In genomic region chr4:76212301-76212700, GRCh38 we compare ENCODE assay signal across 10 cellular contexts. TPM values are rescaled to one million over a fixed set of nuclear protein-coding genes. Genes with fewer than 3 reads are reported as not detected.
DNase-seq lines count a peak whose midpoint lies in the region; FAIRE-seq and TF ChIP-seq lines count a peak whose summit lies in the region.
"Had no signal": no experiment of that assay in that cellular context is flagged by ENCODE, and none has a peak within 500 bp of the region (broad histone marks: within the 10 kb centered on the region; RNA-seq: fewer than 3 reads in every experiment).

No MANE protein-coding gene starts in this region.

- BruUV-seq in A673 (replicated peaks; lab: Mats Ljungman, UMichigan): no TSS peak

- no peaks in the 10 kb centered on the region for H4K20me1 ChIP-seq in Karpas-422 (ENCODE audit: insufficient read depth, low read depth, low read length)

- H3K4me1 ChIP-seq in A673 (ENCODE audit: insufficient read depth, low read length, poor library complexity, severe bottlenecking) (peaks cover 28% of the 10 kb centered on the region), HUES6 (ENCODE audit: control insufficient read depth, insufficient read depth, low read length) (peaks cover 30% of the 10 kb centered on the region), Karpas-422 (ENCODE audit: low read length) (peaks cover 20% of the 10 kb centered on the region)

- no peaks in the 10 kb centered on the region for H3K36me3 ChIP-seq in A673 (ENCODE audit: insufficient read depth, low read length, poor library complexity, severe bottlenecking)
- H3K36me3 ChIP-seq in HUES6 (ENCODE audit: control insufficient read depth, insufficient read depth, low read length): no peaks in the 10 kb centered on the region
- H3K36me3 ChIP-seq in Karpas-422 (ENCODE audit: insufficient read depth, low read length): no peaks in the 10 kb centered on the region

- DNase-seq in A673 (ENCODE audit: low spot score): no peak
- no peak for DNase-seq in choroid plexus epithelial cell (ENCODE audit: low read depth)
- DNase-seq in myocyte (ENCODE audit: low read depth): peak; percentile 24
- no peak for DNase-seq in Karpas-422
- DNase-seq in GM19239 (ENCODE audit: insufficient read length, low spot score): no peak
- no peak for DNase-seq in D341Med (ENCODE audit: low spot score)
- DNase-seq in NCI-H2171 treated with DMSO at 0.1 percent for 48 hours (lab: John Stamatoyannopoulos, UW): no peak
- DNase-seq: NCI-H2081 had no signal

- CTCF ChIA-PET in A673 (lab: Charles Lee): no interaction called here

- H3K4me3 ChIP-seq in A673 (ENCODE audit: low read depth, low read length, poor library complexity, severe bottlenecking) (peak overlapping the region; percentile 61), HUES6 (ENCODE audit: low read depth, low read length) (peak overlapping the region; percentile 89), choroid plexus epithelial cell (ENCODE audit: low read depth, low read length) (peak overlapping the region; percentile 93), Karpas-422 (ENCODE audit: low read length) (no peak overlapping the region)

- H3K9me2 ChIP-seq in Karpas-422 (replicated peaks; ENCODE audit: insufficient read depth, low read length): no peaks in the 10 kb centered on the region

- POLR2A ChIA-PET in A673 (lab: Charles Lee; ENCODE audit: low non-redundant PET): no interaction called here

- intact Hi-C loops in A673 (cut with micrococcal nuclease; ENCODE audit: unreplicated experiment): no loop called here

- H3K27me3 ChIP-seq in A673 (replicated peaks; ENCODE audit: insufficient read depth, low read depth, low read length, poor library complexity): no peaks in the 10 kb centered on the region
- H3K27me3 ChIP-seq in HUES6 (ENCODE audit: control insufficient read depth, insufficient read depth, low read length): no peaks in the 10 kb centered on the region
- H3K27me3 ChIP-seq in Karpas-422 (ENCODE audit: low read length): no peaks in the 10 kb centered on the region

- no peak overlapping the region for H3K27ac ChIP-seq in A673 (ENCODE audit: low read depth, low read length, poor library complexity, severe bottlenecking)
- H3K27ac ChIP-seq in HUES6 (ENCODE audit: low read depth, low read length): no peak overlapping the region
- no peak overlapping the region for H3K27ac ChIP-seq in Karpas-422 (ENCODE audit: low read length)

- no peak overlapping the region for H3K4me2 ChIP-seq in Karpas-422 (ENCODE audit: low read depth, low read length, poor library complexity, severe bottlenecking)

- H2AFZ ChIP-seq in Karpas-422 (ENCODE audit: low read length): no peak overlapping the region

- no peak for TF ChIP-seq CTCF in A673 (conservative IDR thresholded peaks at IDR 0.05; ENCODE audit: low read depth, low read length)
- no peak for TF ChIP-seq CTCF in choroid plexus epithelial cell (conservative IDR thresholded peaks at IDR 0.05; ENCODE audit: low read depth, low read length)

- no peak overlapping the region for H3K9ac ChIP-seq in HUES6 (ENCODE audit: low read length)
- no peak overlapping the region for H3K9ac ChIP-seq in Karpas-422 (ENCODE audit: low read length)

- H3K79me2 ChIP-seq in Karpas-422 (ENCODE audit: low read length): no peaks in the 10 kb centered on the region

- H3K9me3 ChIP-seq in A673 (ENCODE audit: low read depth, low read length, poor library complexity, severe bottlenecking): no peaks in the 10 kb centered on the region
- no peaks in the 10 kb centered on the region for H3K9me3 ChIP-seq in HUES6 (ENCODE audit: control insufficient read depth, insufficient read depth, low read depth, low read length)
- no peaks in the 10 kb centered on the region for H3K9me3 ChIP-seq in Karpas-422 (ENCODE audit: low read length)

- no peak for FAIRE-seq in GM19239 (lab: Jason Lieb, UNC)
- FAIRE-seq: GM18507 had no signal

RNA-seq across cellular contexts. Expression of gene SCARB2, which starts 1.3 kb away (rescaled TPM):
- 27.0 and 27.9 TPM in 2 replicates for total RNA-seq in A673 (2021)
- 208 and 216 TPM in 2 replicates for total RNA-seq in myocyte
- polyA plus RNA-seq in myocyte (2012): 140 TPM
- total RNA-seq in Karpas-422 (2014; rRNA removed; shearing (Covaris generic); ENCODE audit: low replicate concordance): 4.4 and 6.8 TPM in 2 replicates

RNA-seq across cellular contexts. Expression of gene FAM47E, which starts 39.2 kb away (rescaled TPM):
- total RNA-seq in A673 (2021) (0.21 TPM in 1 of 2 replicates, not detected in the other), myocyte (0.13 and 0.21 TPM in 2 replicates)
- 0.28 TPM for polyA plus RNA-seq in myocyte (2012)
- not detected in 2 replicates for total RNA-seq in Karpas-422 (2014; rRNA removed; shearing (Covaris generic); ENCODE audit: low replicate concordance)
